21 cellular contexts compared by ENCODE assay signal in genomic region chr21:28705616-28706015, GRCh38.
DNase-seq lines count a peak whose midpoint lies in the region; FAIRE-seq and TF ChIP-seq lines count a peak whose summit lies in the region.
"Had no signal": no experiment of that assay in that cellular context is flagged by ENCODE, and none has a peak within 500 bp of the region (broad histone marks: within the 10 kb centered on the region; RNA-seq: fewer than 3 reads in every experiment).

No MANE protein-coding gene starts in this region.

- H2AFZ ChIP-seq in mammary epithelial cell (ENCODE audit: low read depth, low read length): no peak overlapping the region
- H2AFZ ChIP-seq in MM.1S (ENCODE audit: low read length): no peak overlapping the region
- H2AFZ ChIP-seq: PC-9 had no signal

- CTCF ChIA-PET in MCF 10A (lab: Yijun Ruan, JAX): no interaction called here
- CTCF ChIA-PET in mammary epithelial cell (lab: Charles Lee; ENCODE audit: low non-redundant PET): no interaction called here

- H3K4me3 ChIP-seq in mammary epithelial cell (replicated peaks in 1 of 3; ENCODE audit: insufficient read depth in 1 of 3, low read depth in 2 of 3, low read length in 3 of 3): no peak overlapping the region
- H3K4me3 ChIP-seq in choroid plexus epithelial cell (ENCODE audit: low read depth, low read length): no peak overlapping the region
- no peak overlapping the region for H3K4me3 ChIP-seq in foreskin fibroblast (ENCODE audit: low read depth in 1 of 2, low read length in 2 of 2)
- H3K4me3 ChIP-seq in MM.1S (ENCODE audit: low read length): no peak overlapping the region
- H3K4me3 ChIP-seq: GM12878, PC-9 had no signal

- H3K27ac ChIP-seq in mammary epithelial cell (ENCODE audit: insufficient read depth, low read depth, low read length) (no peak overlapping the region), MM.1S (ENCODE audit: low read length) (no peak overlapping the region)
- H3K27ac ChIP-seq: 22Rv1, PC-9 had no signal

- BruUV-seq in MCF 10A (replicated peaks; lab: Mats Ljungman, UMichigan) (no TSS peak), mammary epithelial cell (replicated peaks; lab: Mats Ljungman, UMichigan) (no TSS peak)

- peaks cover 8% of the 10 kb centered on the region for H3K4me1 Mint-ChIP-seq in MCF 10A (ENCODE audit: insufficient read depth, unreplicated experiment)

- no peaks in the 10 kb centered on the region for H3K36me3 Mint-ChIP-seq in MCF 10A (ENCODE audit: insufficient read depth, unreplicated experiment)

- H3K9me3 Mint-ChIP-seq in MCF 10A (ENCODE audit: unreplicated experiment): peaks cover 15% of the 10 kb centered on the region

- in situ Hi-C loops in mammary epithelial cell (cut with MboI; ENCODE audit: low sequenced_read_pairs in 2 of 2): no loop called here

- no peaks in the 10 kb centered on the region for H3K4me1 ChIP-seq in mammary epithelial cell (ENCODE audit: insufficient read depth, low read length)
- no peaks in the 10 kb centered on the region for H3K4me1 ChIP-seq in MM.1S (ENCODE audit: low read length)

- no peaks in the 10 kb centered on the region for H3F3A ChIP-seq in MM.1S (ENCODE audit: insufficient read depth, low read length)

- dilution Hi-C loops in mammary epithelial cell (cut with HindIII; ENCODE audit: low sequenced_read_pairs): no loop called here

- H3K27ac Mint-ChIP-seq in MCF 10A (ENCODE audit: low read depth, unreplicated experiment): no peak overlapping the region
- H3K27ac Mint-ChIP-seq: CD8-positive, alpha-beta T cell had no signal

- no peaks in the 10 kb centered on the region for H3K27me3 Mint-ChIP-seq in MCF 10A (ENCODE audit: insufficient read depth, unreplicated experiment)

- H3K9me3 ChIP-seq in mammary epithelial cell (replicated peaks; ENCODE audit: insufficient read depth, low read length) (peaks cover 7% of the 10 kb centered on the region), MM.1S (replicated peaks; ENCODE audit: insufficient read depth, low read length) (no peaks in the 10 kb centered on the region; the same call in 1 of the 2 replicates)

- POLR2A ChIA-PET in MCF 10A (lab: Yijun Ruan, JAX): interaction anchor here (1.4 kb wide), 1 partner anchor 8 kb away, joined by 4 read pairs; no protein-coding TSS in a partner anchor

- H3K36me3 ChIP-seq in mammary epithelial cell (ENCODE audit: insufficient read depth, low read length) (no peaks in the 10 kb centered on the region), MM.1S (replicated peaks; ENCODE audit: insufficient read depth, low read length) (no peaks in the 10 kb centered on the region)

- H3K9ac ChIP-seq in mammary epithelial cell (ENCODE audit: insufficient read depth, low read length) (no peak overlapping the region), MM.1S (ENCODE audit: low read length) (no peak overlapping the region)

- no peak for FAIRE-seq in urothelium cell line (lab: Jason Lieb, UNC)
- FAIRE-seq: D721Med, GM12878 had no signal

- WGBS in mammary epithelial cell (ENCODE audit: low coverage, missing lambda C conversion rate): 89% methylated on average over 4 of the region's 4 CpGs

- DNase-seq in MCF 10A (ENCODE audit: unreplicated experiment): peak; percentile 34
- DNase-seq in mammary epithelial cell: no peak
- DNase-seq in choroid plexus epithelial cell (ENCODE audit: low read depth): peak; percentile 37
- peak; percentile 26 to 64 for DNase-seq in foreskin fibroblast
- peak; percentile 19 for DNase-seq in urothelium cell line (ENCODE audit: low spot score)
- no peak for DNase-seq in MM.1S
- DNase-seq in anterior cingulate cortex (lab: John Stamatoyannopoulos, UW): no peak
- DNase-seq in SW 1271 (lab: John Stamatoyannopoulos, UW): no peak
- DNase-seq: CD8-positive, alpha-beta T cell; DMS79 treated with DMSO at 0.1 percent for 48 hours; GDM1; HCEC 1CT; KBM-7; NCI-H1092; NCI-H2081 treated with DMSO at 0.1 percent for 48 hours; NCI-H510A treated with DMSO at 0.1 percent for 48 hours; NCI-H82; PC-9 had no signal

- TF ChIP-seq CTCF in MCF 10A (IDR thresholded peaks at IDR 0.05; ENCODE audit: unreplicated experiment) (no peak), mammary epithelial cell (conservative IDR thresholded peaks at IDR 0.05 in 1 of 2, IDR thresholded peaks at IDR 0.05 in 1 of 2; ENCODE audit: extremely low read depth in 1 of 2, insufficient read depth in 1 of 2, low read depth in 1 of 2, low read length in 2 of 2) (no peak), choroid plexus epithelial cell (conservative IDR thresholded peaks at IDR 0.05; ENCODE audit: low read depth, low read length) (no peak), foreskin fibroblast (IDR thresholded peaks at IDR 0.05; ENCODE audit: low read depth, low read length) (no peak), MM.1S (IDR thresholded peaks at IDR 0.05; ENCODE audit: low read length) (no peak)

- H3K27me3 ChIP-seq in mammary epithelial cell (ENCODE audit: insufficient read depth, low read length) (no peaks in the 10 kb centered on the region), MM.1S (replicated peaks; ENCODE audit: insufficient read depth, low read length) (no peaks in the 10 kb centered on the region)

- H4K20me1 ChIP-seq in mammary epithelial cell (ENCODE audit: insufficient read depth, low read length): no peaks in the 10 kb centered on the region
- H4K20me1 ChIP-seq in MM.1S (ENCODE audit: insufficient read depth, low read length): no peaks in the 10 kb centered on the region

- H3K79me2 ChIP-seq in mammary epithelial cell (ENCODE audit: insufficient read depth, low read length) (no peaks in the 10 kb centered on the region), MM.1S (ENCODE audit: low read length) (no peaks in the 10 kb centered on the region)

- H3K4me2 ChIP-seq in mammary epithelial cell (ENCODE audit: insufficient read depth, low read depth, low read length) (no peak overlapping the region), MM.1S (ENCODE audit: low read depth, low read length) (no peak overlapping the region)
- H3K4me2 ChIP-seq: PC-9 had no signal

- no peak overlapping the region for H3K4me3 Mint-ChIP-seq in MCF 10A (ENCODE audit: unreplicated experiment)
- H3K4me3 Mint-ChIP-seq: CD8-positive, alpha-beta T cell had no signal

- intact Hi-C loops in MCF 10A (cut with micrococcal nuclease): no loop called here
- intact Hi-C loops in mammary epithelial cell (cut with micrococcal nuclease): no loop called here

- H3K9me2 ChIP-seq in MM.1S (replicated peaks; ENCODE audit: insufficient read depth, low read length): no peaks in the 10 kb centered on the region

Comparison
In these comparisons a context has a peak if more than half of its experiments do, and no peak if none do; other contexts are left out.
1. DNase-seq: peak in MCF 10A (single experiment), choroid plexus epithelial cell (single experiment), foreskin fibroblast (2 of 2) and urothelium cell line (single experiment); none in mammary epithelial cell (single experiment), MM.1S (single experiment), anterior cingulate cortex (0 of 58) and SW 1271 (0 of 2).